Comparison of ENCODE assay signal across 9 cellular contexts in genomic region chr6:20205722-20206154, GRCh38. TPM values are rescaled to one million over a fixed set of nuclear protein-coding genes. Genes with fewer than 3 reads are reported as not detected.
DNase-seq lines count a peak whose midpoint lies in the region; ATAC-seq, FAIRE-seq and TF ChIP-seq lines count a peak whose summit lies in the region.
"Had no signal": no experiment of that assay in that cellular context is flagged by ENCODE, and none has a peak within 500 bp of the region (broad histone marks: within the 10 kb centered on the region; RNA-seq: fewer than 3 reads in every experiment).

No MANE protein-coding gene starts in this region.

- no peak overlapping the region for H3K23ac ChIP-seq in H1 (ENCODE audit: insufficient read length)

- peaks cover 81% of the 10 kb centered on the region for H3K4me1 ChIP-seq in SJSA1 (replicated peaks)
- H3K4me1 ChIP-seq in H1 (replicated peaks in 1 of 4; ENCODE audit: control insufficient read depth in 3 of 4, insufficient read depth in 4 of 4, low read length in 3 of 4) = peaks cover 0 to 10% (median 9%) of the 10 kb centered on the region in 4 experiments; a peak in 5 of 7 replicates

- H2BK15ac ChIP-seq in H1 (ENCODE audit: low read length) = no peak overlapping the region; the same call in 1 of the 2 replicates

- H3K9me3 Mint-ChIP-seq in activated CD4-positive, alpha-beta T cell treated with anti-CD3 and anti-CD28 coated beads, Interleukin-2, amount 10 ng/mL, durations not matched to agents 7 days and 5 days = no peaks in the 10 kb centered on the region
- no peaks in the 10 kb centered on the region for H3K9me3 Mint-ChIP-seq in stimulated activated naive CD8-positive, alpha-beta T cell treated with anti-CD3 and anti-CD28 coated beads, Interleukin-15, amount 100 ng/mL, for 72 hours

- H4K8ac ChIP-seq in H1 (ENCODE audit: extremely low read depth, insufficient read depth, low read length) = no peak overlapping the region

- peaks cover 7% of the 10 kb centered on the region; the same call in 1 of the 2 replicates for H3K79me1 ChIP-seq in H1 (ENCODE audit: low read depth, low read length)

- no peak for ATAC-seq in stimulated activated naive CD8-positive, alpha-beta T cell treated with anti-CD3 and anti-CD28 coated beads, Interleukin-15, amount 100 ng/mL, for 72 hours

- no peaks in the 10 kb centered on the region for H3K9me3 ChIP-seq in SJSA1 (replicated peaks)
- no peaks in the 10 kb centered on the region for H3K9me3 ChIP-seq in H1 (ENCODE audit: insufficient read depth in 2 of 2, low read depth in 1 of 2, low read length in 1 of 2)

- H3K4me1 Mint-ChIP-seq in activated CD4-positive, alpha-beta T cell treated with anti-CD3 and anti-CD28 coated beads, Interleukin-2, amount 10 ng/mL, durations not matched to agents 7 days and 5 days = peaks cover 80% of the 10 kb centered on the region
- peaks cover 51% of the 10 kb centered on the region for H3K4me1 Mint-ChIP-seq in stimulated activated naive CD8-positive, alpha-beta T cell treated with anti-CD3 and anti-CD28 coated beads, Interleukin-15, amount 100 ng/mL, for 72 hours

- POLR2A ChIA-PET in activated CD4-positive, alpha-beta T cell treated with anti-CD3 and anti-CD28 coated beads, Interleukin-2, amount 10 ng/mL, durations not matched to agents 7 days and 5 days (lab: Charles Lee) = no interaction called here
- POLR2A ChIA-PET in H1 (lab: Charles Lee; ENCODE audit: partially characterized antibody) = no interaction called here

- H3K79me2 ChIP-seq in H1 (ENCODE audit: control insufficient read depth in 1 of 2, insufficient read depth in 2 of 2, low read length in 2 of 2) = peaks cover 0 to 34% of the 10 kb centered on the region in 2 experiments; a peak in 2 of 4 replicates

- peaks cover 15% of the 10 kb centered on the region for H3K36me3 Mint-ChIP-seq in activated CD4-positive, alpha-beta T cell treated with anti-CD3 and anti-CD28 coated beads, Interleukin-2, amount 10 ng/mL, durations not matched to agents 7 days and 5 days (ENCODE audit: low read depth)

- H4K91ac ChIP-seq in H1 (replicated peaks; ENCODE audit: insufficient read length, low read length) = peak overlapping the region; percentile 48

- no peak overlapping the region for H3K4ac ChIP-seq in H1 (replicated peaks; ENCODE audit: insufficient read length, low read depth, low read length)

- H3K56ac ChIP-seq in H1 (replicated peaks; ENCODE audit: insufficient read length, low read depth, low read length) = no peak overlapping the region

- H2BK5ac ChIP-seq in H1 (ENCODE audit: low read depth, low read length) = peak overlapping the region; percentile 46; the same call in 1 of the 2 replicates

- TF ChIP-seq EP300 in H1 (IDR thresholded peaks at IDR 0.05; ENCODE audit: borderline replicate concordance in 1 of 2, low read depth in 2 of 2, low read length in 2 of 2) = no peak

- TF ChIP-seq CTCF in H1 (IDR thresholded peaks at IDR 0.05; ENCODE audit: control extremely low read depth in 1 of 3, insufficient read depth in 1 of 3, low read depth in 1 of 3, low read length in 3 of 3) = no peak

- FAIRE-seq in H1 (lab: Jason Lieb, UNC) = no peak

- no peak for DNase-seq in activated CD4-positive, alpha-beta T cell treated with anti-CD3 and anti-CD28 coated beads, Interleukin-2, amount 10 ng/mL, durations not matched to agents 7 days and 5 days
- DNase-seq in activated CD4-positive, alpha-beta T cell treated with anti-CD3 and anti-CD28 coated beads, Interleukin-2, amount 50 U/mL, for 4 hours = no peak
- peak in 1 of 2 experiments; percentile 15 for DNase-seq in SJSA1 (ENCODE audit: low read depth in 1 of 2, low spot score in 2 of 2)
- DNase-seq in H1 (ENCODE audit: low read depth in 1 of 2, low spot score in 2 of 2) = no peak
- DNase-seq in stimulated activated naive CD8-positive, alpha-beta T cell treated with anti-CD3 and anti-CD28 coated beads, Interleukin-15, amount 100 ng/mL, for 72 hours = no peak
- DNase-seq in NCI-H446 (lab: John Stamatoyannopoulos, UW) = no peak
- no peak for DNase-seq in Ammon's horn (ENCODE audit: low spot score)
- no peak for DNase-seq in NCI-H510A (lab: John Stamatoyannopoulos, UW)

- peak overlapping the region; percentile 27; the same call in 1 of the 2 replicates for H3K27ac ChIP-seq in SJSA1
- H3K27ac ChIP-seq in H1 (ENCODE audit: low read depth, low read length) = no peak overlapping the region

- H3K27me3 ChIP-seq in SJSA1 (replicated peaks) (no peaks in the 10 kb centered on the region), H1 (replicated peaks in 1 of 4; ENCODE audit: control insufficient read depth in 3 of 4, extremely low read depth in 1 of 4, insufficient read depth in 3 of 4, low read length in 3 of 4) (no peaks in the 10 kb centered on the region)

- peak overlapping the region; percentile 73 for H3K4me3 Mint-ChIP-seq in activated CD4-positive, alpha-beta T cell treated with anti-CD3 and anti-CD28 coated beads, Interleukin-2, amount 10 ng/mL, durations not matched to agents 7 days and 5 days
- H3K4me3 Mint-ChIP-seq in stimulated activated naive CD8-positive, alpha-beta T cell treated with anti-CD3 and anti-CD28 coated beads, Interleukin-15, amount 100 ng/mL, for 72 hours = peak overlapping the region in 1 of 2 donors; percentile 75

- WGBS in H1 (ENCODE audit: extremely low coverage in 1 of 2, insufficient coverage in 1 of 2, insufficient read length in 1 of 2, insufficient replicate concordance in 2 of 2, low coverage in 1 of 2, low lambda C conversion rate in 2 of 2, missing lambda C conversion rate in 1 of 2), 2 experiments = 70% methylated on average over 6 of the region's 6 CpGs; no CpG with 5 or more reads in 1 of the 2 experiments

- no peak overlapping the region for H2AFZ ChIP-seq in H1 (ENCODE audit: low read length)

- H3K4me3 ChIP-seq in SJSA1 = no peak overlapping the region
- H3K4me3 ChIP-seq in H1 (ENCODE audit: extremely low read depth in 1 of 4, insufficient read depth in 2 of 4, low read depth in 3 of 4, low read length in 4 of 4) = no peak overlapping the region

- no peak overlapping the region for H3K9ac ChIP-seq in H1 (replicated peaks in 1 of 4; ENCODE audit: extremely low read depth in 1 of 4, low read depth in 3 of 4, low read length in 3 of 4)

- no peak overlapping the region; the same call in 1 of the 2 replicates for H2BK12ac ChIP-seq in H1 (ENCODE audit: low read depth, low read length)

- H2BK20ac ChIP-seq in H1 (ENCODE audit: low read length) = no peak overlapping the region

- no peak overlapping the region for H2AK5ac ChIP-seq in H1 (ENCODE audit: low read depth, low read length)

- TF ChIP-seq RAD21 in H1 (IDR thresholded peaks at IDR 0.05 in 1 of 2, conservative IDR thresholded peaks at IDR 0.05 in 1 of 2; ENCODE audit: low read depth in 2 of 2, low read length in 2 of 2) = no peak

- CTCF ChIA-PET in activated CD4-positive, alpha-beta T cell treated with anti-CD3 and anti-CD28 coated beads, Interleukin-2, amount 10 ng/mL, durations not matched to agents 7 days and 5 days (lab: Charles Lee) = interaction anchor here (1.0 to 2.1 kb wide), 2 partner anchors 8 to 16 kb away, joined by 3 to 6 read pairs; no protein-coding TSS in a partner anchor
- CTCF ChIA-PET in H1 (lab: Charles Lee; ENCODE audit: partially characterized antibody) = interaction anchor here (0.6 to 1.9 kb wide), 2 partner anchors 79 to 876 kb away, joined by 3 to 7 read pairs; no protein-coding TSS in a partner anchor

- no peaks in the 10 kb centered on the region for H3K27me3 Mint-ChIP-seq in activated CD4-positive, alpha-beta T cell treated with anti-CD3 and anti-CD28 coated beads, Interleukin-2, amount 10 ng/mL, durations not matched to agents 7 days and 5 days
- peaks cover 1% of the 10 kb centered on the region for H3K27me3 Mint-ChIP-seq in stimulated activated naive CD8-positive, alpha-beta T cell treated with anti-CD3 and anti-CD28 coated beads, Interleukin-15, amount 100 ng/mL, for 72 hours

- H3K18ac ChIP-seq in H1 (ENCODE audit: extremely low read depth, low read length) = no peak overlapping the region

- no peaks in the 10 kb centered on the region for H4K20me1 ChIP-seq in H1 (replicated peaks in 1 of 2; ENCODE audit: control insufficient read depth in 1 of 2, insufficient read depth in 2 of 2, low read length in 2 of 2)

- H3K36me3 ChIP-seq in SJSA1 = peaks cover 15% of the 10 kb centered on the region
- H3K36me3 ChIP-seq in H1 (ENCODE audit: control insufficient read depth in 2 of 4, insufficient read depth in 4 of 4, low read length in 3 of 4) = no peaks in the 10 kb centered on the region

- no peak overlapping the region for H3K4me2 ChIP-seq in H1 (ENCODE audit: insufficient read depth in 1 of 2, low read depth in 2 of 2, low read length in 2 of 2)

- H4K5ac ChIP-seq in H1 (ENCODE audit: insufficient read length, low read depth, low read length) = no peak overlapping the region

- peaks cover under 1% of the 10 kb centered on the region for H3K23me2 ChIP-seq in H1 (ENCODE audit: low read depth, low read length)

- TF ChIP-seq POLR2A in H1 (IDR thresholded peaks at IDR 0.05; ENCODE audit: control extremely low read depth in 1 of 2, low read depth in 2 of 2, low read length in 2 of 2) = no peak

- no peak overlapping the region for H3K14ac ChIP-seq in H1 (ENCODE audit: insufficient read length)

- peak overlapping the region; percentile 85 for H3K27ac Mint-ChIP-seq in activated CD4-positive, alpha-beta T cell treated with anti-CD3 and anti-CD28 coated beads, Interleukin-2, amount 10 ng/mL, durations not matched to agents 7 days and 5 days
- H3K27ac Mint-ChIP-seq in stimulated activated naive CD8-positive, alpha-beta T cell treated with anti-CD3 and anti-CD28 coated beads, Interleukin-15, amount 100 ng/mL, for 72 hours = peak overlapping the region; percentile 17 to 59
- H3K27ac Mint-ChIP-seq: progenitor cell of endocrine pancreas had no signal

- H2BK120ac ChIP-seq in H1 (replicated peaks; ENCODE audit: low read depth, low read length) = no peak overlapping the region

TF ChIP-seq in H1, 55 proteins besides CTCF, POLR2A, EP300 and RAD21 (continues in another document):
- no peak for TF ChIP-seq ZNF274 (IDR thresholded peaks at IDR 0.05; ENCODE audit: borderline replicate concordance, extremely low read depth, low read length)
- TF ChIP-seq TAF1 (IDR thresholded peaks at IDR 0.05; ENCODE audit: low read depth, low read length) = no peak
- TF ChIP-seq FOSL1 (IDR thresholded peaks at IDR 0.05; ENCODE audit: insufficient read depth, low read depth, low read length) = no peak

RNA-seq across cellular contexts. Expression of gene MBOAT1, which starts 6.5 kb away (rescaled TPM):
- total RNA-seq in activated CD4-positive, alpha-beta T cell treated with anti-CD3 and anti-CD28 coated beads, Interleukin-2, amount 10 ng/mL, durations not matched to agents 7 days and 5 days = 10 to 100 TPM; 30.6 to 33.0 TPM
- total RNA-seq in SJSA1 (2014; rRNA removed; shearing (Covaris generic)) = 36.7 and 56.6 TPM in 2 replicates
- 19.5 and 19.6 TPM in 2 replicates for total RNA-seq in H1 (2021; fragmentation: NEBNext Ultra II Directional; extraction: Animal tissue kit (Norgen Biotek cat#: 25700))
- polyA plus RNA-seq in H1 (2011; rRNA removed) = 4.9 and 5.2 TPM in 2 replicates
- polyA plus RNA-seq in H1 (2011; cell fraction: cytosol; rRNA removed) = 5.6 TPM
- polyA plus RNA-seq in H1 (2011; cell fraction: nucleus; rRNA removed) = 7.0 TPM
- polyA plus RNA-seq in H1 (2012, experiment 1 of 2) = 8.4 to 10.4 TPM (median 9.2 TPM) in 4 replicates
- polyA plus RNA-seq in H1 (2012, experiment 2 of 2) = 1.5 TPM
- polyA plus RNA-seq in H1 (2013, experiment 1 of 2) = 16.8 TPM
- 18.6 TPM for polyA plus RNA-seq in H1 (2013, experiment 2 of 2)
- polyA minus RNA-seq in H1 (2011; rRNA and poly(A)+ RNA removed) = 21.6 and 25.8 TPM in 2 replicates
- 13.2 TPM for polyA minus RNA-seq in H1 (2011; cell fraction: cytosol; rRNA and poly(A)+ RNA removed)
- 11.7 TPM for polyA minus RNA-seq in H1 (2011; cell fraction: nucleus; rRNA and poly(A)+ RNA removed)
